12 cellular contexts compared by ENCODE assay signal in genomic region chr7:92584953-92585352, GRCh38. TPM values are rescaled to one million over a fixed set of nuclear protein-coding genes. Genes with fewer than 3 reads are reported as not detected.
A peak's percentile ranks its signal among the peaks of the same experiment; 100 is the strongest.
DNase-seq lines count a peak whose midpoint lies in the region; ATAC-seq and TF ChIP-seq lines count a peak whose summit lies in the region.
"Had no signal": no experiment of that assay in that cellular context is flagged by ENCODE, and none has a peak within 500 bp of the region (broad histone marks: within the 10 kb centered on the region; RNA-seq: fewer than 3 reads in every experiment).

No MANE protein-coding gene starts in this region.

- ATAC-seq in right lobe of liver (peak in 1 of 4 donors; percentile 8), HG02938 (IDR thresholded peaks at IDR 0.05; ENCODE audit: unreplicated experiment) (no peak)

- H3K4me3 ChIP-seq in HUES6 (ENCODE audit: low read depth, low read length) (no peak overlapping the region), right lobe of liver (no peak overlapping the region), esophagus squamous epithelium (no peak overlapping the region)

- peaks cover 58% of the 10 kb centered on the region for H3K4me1 Mint-ChIP-seq in activated CD4-positive, alpha-beta memory T cell treated with anti-CD3 and anti-CD28 coated beads for 36 hours (ENCODE audit: low read depth)

- peaks cover 3% of the 10 kb centered on the region; the same call in 1 of the 2 replicates for H3K9me3 ChIP-seq in HUES6 (ENCODE audit: control insufficient read depth, insufficient read depth, low read depth, low read length)
- no peaks in the 10 kb centered on the region for H3K9me3 ChIP-seq in right lobe of liver
- no peaks in the 10 kb centered on the region for H3K9me3 ChIP-seq in esophagus squamous epithelium

- no peaks in the 10 kb centered on the region for H3K27me3 Mint-ChIP-seq in activated CD4-positive, alpha-beta memory T cell treated with anti-CD3 and anti-CD28 coated beads for 36 hours
- H3K27me3 Mint-ChIP-seq: dendritic cell treated with granulocyte-macrophage colony-stimulating factor and Interleukin-4, amounts not matched to agents 40 ng/mL and 50 ng/mL, for 4 days had no signal

- POLR2A ChIA-PET in activated CD4-positive, alpha-beta memory T cell treated with anti-CD3 and anti-CD28 coated beads for 36 hours (lab: Charles Lee) = no interaction called here

- H3K9ac ChIP-seq in HUES6 (ENCODE audit: low read length) = no peak overlapping the region

- intact Hi-C loops in activated CD4-positive, alpha-beta memory T cell treated with anti-CD3 and anti-CD28 coated beads for 36 hours (cut with micrococcal nuclease) = loop anchor here (5.0 kb wide), 2 partner anchors 338 to 532 kb away; partner anchors contain the start of genes ANKIB1, KRIT1 and SAMD9
- intact Hi-C loops in right lobe of liver (cut with DNase I) (no loop called here), esophagus squamous epithelium (cut with DNase I) (no loop called here)

- peak overlapping the region; percentile 70; the same call in 1 of the 2 replicates for H3K27ac ChIP-seq in HUES6 (ENCODE audit: low read depth, low read length)
- H3K27ac ChIP-seq in right lobe of liver = peak overlapping the region in 1 of 3 donors; percentile 56
- H3K27ac ChIP-seq in esophagus squamous epithelium = peak overlapping the region in 1 of 4 donors; percentile 16

- TF ChIP-seq POLR2A in right lobe of liver (IDR thresholded peaks at IDR 0.05) (peak; percentile 10), esophagus squamous epithelium (IDR thresholded peaks at IDR 0.05) (no peak)

- no peak overlapping the region for H3K4me3 Mint-ChIP-seq in activated CD4-positive, alpha-beta memory T cell treated with anti-CD3 and anti-CD28 coated beads for 36 hours
- H3K4me3 Mint-ChIP-seq: dendritic cell treated with granulocyte-macrophage colony-stimulating factor and Interleukin-4, amounts not matched to agents 40 ng/mL and 50 ng/mL, for 4 days had no signal

- H3K4me1 ChIP-seq in HUES6 (ENCODE audit: control insufficient read depth, insufficient read depth, low read length) = peaks cover 5% of the 10 kb centered on the region
- H3K4me1 ChIP-seq in right lobe of liver = peaks cover 0 to 36% (median 6%) of the 10 kb centered on the region in 4 donors
- H3K4me1 ChIP-seq in esophagus squamous epithelium = peaks cover 9 to 52% (median 22%) of the 10 kb centered on the region in 3 donors

- no peaks in the 10 kb centered on the region for H3K27me3 ChIP-seq in HUES6 (ENCODE audit: control insufficient read depth, insufficient read depth, low read length)
- H3K27me3 ChIP-seq in right lobe of liver = no peaks in the 10 kb centered on the region
- no peaks in the 10 kb centered on the region for H3K27me3 ChIP-seq in esophagus squamous epithelium

- DNase-seq in SIG-M5 treated with dmso at 0.1 percent for 504 hours (lab: John Stamatoyannopoulos, UW; ENCODE audit: unreplicated experiment) (peak; percentile 13), SIG-M5 (lab: John Stamatoyannopoulos, UW) (no peak), right lobe of liver (no peak), GOT3 (lab: John Stamatoyannopoulos, UW) (no peak), esophagus squamous epithelium (lab: John Stamatoyannopoulos, UW) (no peak)
- no peak for DNase-seq in activated CD4-positive, alpha-beta memory T cell treated with anti-CD3 and anti-CD28 coated beads for 36 hours
- DNase-seq: head of caudate nucleus, Kasumi-1, RPMI8226 had no signal

- no peak for TF ChIP-seq CTCF in right lobe of liver (IDR thresholded peaks at IDR 0.05)
- no peak for TF ChIP-seq CTCF in esophagus squamous epithelium (IDR thresholded peaks at IDR 0.05)

- CTCF ChIA-PET in activated CD4-positive, alpha-beta memory T cell treated with anti-CD3 and anti-CD28 coated beads for 36 hours (lab: Charles Lee) = interaction anchor here (1.1 kb wide), 1 partner anchor 25 kb away, joined by 3 read pairs; no protein-coding TSS in a partner anchor

- peak overlapping the region; percentile 76 for H3K27ac Mint-ChIP-seq in activated CD4-positive, alpha-beta memory T cell treated with anti-CD3 and anti-CD28 coated beads for 36 hours
- H3K27ac Mint-ChIP-seq: dendritic cell treated with granulocyte-macrophage colony-stimulating factor and Interleukin-4, amounts not matched to agents 40 ng/mL and 50 ng/mL, for 4 days had no signal

- H3K9me3 Mint-ChIP-seq in activated CD4-positive, alpha-beta memory T cell treated with anti-CD3 and anti-CD28 coated beads for 36 hours = peaks cover 4% of the 10 kb centered on the region
- H3K9me3 Mint-ChIP-seq: dendritic cell treated with granulocyte-macrophage colony-stimulating factor and Interleukin-4, amounts not matched to agents 40 ng/mL and 50 ng/mL, for 4 days had no signal

- H3K36me3 ChIP-seq in HUES6 (ENCODE audit: control insufficient read depth, insufficient read depth, low read length) (peaks cover 29% of the 10 kb centered on the region), right lobe of liver (peaks cover 0 to 11% (median 0%) of the 10 kb centered on the region in 4 donors), esophagus squamous epithelium (peaks cover 5 to 16% (median 6%) of the 10 kb centered on the region in 3 donors)

- peaks cover 37% of the 10 kb centered on the region for H3K36me3 Mint-ChIP-seq in activated CD4-positive, alpha-beta memory T cell treated with anti-CD3 and anti-CD28 coated beads for 36 hours

RNA-seq across cellular contexts. Expression of gene FAM133B, which starts 5.2 kb away (rescaled TPM):
- 10 to 100 TPM; 21.7 to 25.5 TPM for total RNA-seq in activated CD4-positive, alpha-beta memory T cell treated with anti-CD3 and anti-CD28 coated beads for 36 hours
- total RNA-seq in right lobe of liver = 10 to 100 TPM in 3 of 6 experiments, 1 to 10 TPM in 3; 8.6 to 11.6 (median 9.7) TPM
- 10 to 100 TPM in 3 of 4 donors, 1 to 10 TPM in 1; 8.5 to 24.4 (median 18.2) TPM for total RNA-seq in esophagus squamous epithelium

RNA-seq across cellular contexts. Expression of gene RBM48, which starts 56.4 kb away (rescaled TPM):
- 10 to 100 TPM; 11.7 to 14.0 TPM for total RNA-seq in activated CD4-positive, alpha-beta memory T cell treated with anti-CD3 and anti-CD28 coated beads for 36 hours
- total RNA-seq in right lobe of liver (1 to 10 TPM; 4.2 to 6.9 (median 4.7) TPM), esophagus squamous epithelium (10 to 100 TPM in 1 of 4 donors, 1 to 10 TPM in 3; 5.3 to 11.1 (median 7.3) TPM)

RNA-seq across cellular contexts. Expression of gene PEX1, which starts 56.6 kb away (rescaled TPM):
- 10 to 100 TPM; 16.9 to 17.0 TPM for total RNA-seq in activated CD4-positive, alpha-beta memory T cell treated with anti-CD3 and anti-CD28 coated beads for 36 hours
- total RNA-seq in right lobe of liver (10 to 100 TPM in 5 of 6 experiments, 1 to 10 TPM in 1; 10.0 to 12.0 (median 10.8) TPM), esophagus squamous epithelium (10 to 100 TPM in 3 of 4 donors, 1 to 10 TPM in 1; 9.3 to 25.0 (median 13.2) TPM)
